8 cellular contexts compared by ENCODE assay signal in genomic region chr5:122078116-122078865, GRCh38. TPM values are rescaled to one million over a fixed set of nuclear protein-coding genes. Genes with fewer than 3 reads are reported as not detected.
A peak's percentile ranks its signal among the peaks of the same experiment; 100 is the strongest.
DNase-seq lines count a peak whose midpoint lies in the region; ATAC-seq and TF ChIP-seq lines count a peak whose summit lies in the region.

Gene LOX (minus strand): TSS chr5:122078259. CDS start chr5:122077985, 274 bp downstream.

- ATAC-seq in activated CD4-positive, alpha-beta T cell treated with anti-CD3 and anti-CD28 coated beads for 36 hours: peak; percentile 20
- ATAC-seq in HG02623 (IDR thresholded peaks at IDR 0.05; ENCODE audit: unreplicated experiment): no peak
- ATAC-seq in HG03196 (IDR thresholded peaks at IDR 0.05; ENCODE audit: unreplicated experiment): no peak

- H3K27me3 Mint-ChIP-seq in activated CD4-positive, alpha-beta T cell treated with anti-CD3 and anti-CD28 coated beads for 36 hours: peaks cover 52% of the 10 kb centered on the region
- H3K27me3 Mint-ChIP-seq in brain: peaks cover 33% of the 10 kb centered on the region

- TF ChIP-seq CTCF in brain (conservative IDR thresholded peaks at IDR 0.05): no peak

- peaks cover 17% of the 10 kb centered on the region for H3K4me1 Mint-ChIP-seq in activated CD4-positive, alpha-beta T cell treated with anti-CD3 and anti-CD28 coated beads for 36 hours
- peaks cover 57% of the 10 kb centered on the region for H3K4me1 Mint-ChIP-seq in brain

- no peaks in the 10 kb centered on the region for H3K4me1 ChIP-seq in iPS-18a (ENCODE audit: control insufficient read depth, low read depth, low read length)

- peaks cover 38% of the 10 kb centered on the region for H3K27me3 ChIP-seq in iPS-18a (ENCODE audit: control insufficient read depth, insufficient read depth, low read length)

- H3K9ac ChIP-seq in iPS-18a (ENCODE audit: low read length): peak within 1 kb of the TSS; percentile 29

- peak; percentile 21 for DNase-seq in activated CD4-positive, alpha-beta T cell treated with anti-CD3 and anti-CD28 coated beads for 36 hours
- DNase-seq in activated CD4-positive, alpha-beta T cell treated with anti-CD3 and anti-CD28 coated beads, Interleukin-2, amount 50 U/mL, for 1 hour: no peak
- DNase-seq in NCI-H2196 (lab: John Stamatoyannopoulos, UW; ENCODE audit: unreplicated experiment) (peak; percentile 55), skeletal muscle cell (ENCODE audit: low read depth) (peak; percentile 95)

- H3K4me3 ChIP-seq in iPS-18a (ENCODE audit: low read length) (peak within 1 kb of the TSS; percentile 57), skeletal muscle cell (ENCODE audit: low read depth, low read length) (peak within 1 kb of the TSS; percentile 93)

- peak within 1 kb of the TSS; percentile 62 for H3K4me3 Mint-ChIP-seq in activated CD4-positive, alpha-beta T cell treated with anti-CD3 and anti-CD28 coated beads for 36 hours
- peak within 1 kb of the TSS; percentile 88 to 97 (median 93) for H3K4me3 Mint-ChIP-seq in brain

- intact Hi-C loops in activated CD4-positive, alpha-beta T cell treated with anti-CD3 and anti-CD28 coated beads for 36 hours (cut with DNase I, micrococcal nuclease): loop anchor here (5.0 to 10.0 kb wide), 2 partner anchors 116 to 1017 kb away; partner anchors contain the start of gene SRFBP1 (in 1 of the 2)

- H3K27ac Mint-ChIP-seq in activated CD4-positive, alpha-beta T cell treated with anti-CD3 and anti-CD28 coated beads for 36 hours: no peak within 1 kb of the TSS
- peak within 1 kb of the TSS; percentile 70 to 91 (median 79) for H3K27ac Mint-ChIP-seq in brain

- no peaks in the 10 kb centered on the region for H3K36me3 ChIP-seq in iPS-18a (ENCODE audit: control insufficient read depth, low read depth, low read length)

- POLR2A ChIA-PET in activated CD4-positive, alpha-beta T cell treated with anti-CD3 and anti-CD28 coated beads for 36 hours (lab: Charles Lee): no interaction called here

- no peaks in the 10 kb centered on the region for H3K9me3 Mint-ChIP-seq in activated CD4-positive, alpha-beta T cell treated with anti-CD3 and anti-CD28 coated beads for 36 hours (ENCODE audit: low read depth)
- H3K9me3 Mint-ChIP-seq in brain: no peaks in the 10 kb centered on the region

- no peaks in the 10 kb centered on the region for H3K36me3 Mint-ChIP-seq in activated CD4-positive, alpha-beta T cell treated with anti-CD3 and anti-CD28 coated beads for 36 hours (ENCODE audit: low read depth)
- H3K36me3 Mint-ChIP-seq in brain: peaks cover 11% of the 10 kb centered on the region

- CTCF ChIA-PET in activated CD4-positive, alpha-beta T cell treated with anti-CD3 and anti-CD28 coated beads for 36 hours (lab: Charles Lee): interaction anchor here (1.1 kb wide), 1 partner anchor 24 kb away, joined by 4 read pairs; no protein-coding TSS in a partner anchor

- H3K27ac ChIP-seq in iPS-18a (ENCODE audit: low read length): no peak within 1 kb of the TSS

- no peaks in the 10 kb centered on the region for H3K9me3 ChIP-seq in iPS-18a (ENCODE audit: control insufficient read depth, low read depth, low read length)

RNA-seq across cellular contexts. Expression of gene LOX, which starts in this region (rescaled TPM):
- total RNA-seq in activated CD4-positive, alpha-beta T cell treated with anti-CD3 and anti-CD28 coated beads for 36 hours: under 1 TPM in 1 of 2 experiments, not detected in 1; 0.04 TPM
- polyA plus RNA-seq in brain (ENCODE audit: insufficient read depth, low read depth, low replicate concordance): 1.8 TPM

Comparison
In these comparisons a context has a peak if more than half of its experiments do, and no peak if none do; other contexts are left out.
1. Peak in DNase-seq and ATAC-seq in activated CD4-positive, alpha-beta T cell treated with anti-CD3 and anti-CD28 coated beads for 36 hours; RNA of the gene not detected or under 1 TPM.